Comparison of ENCODE assay signal across 19 cellular contexts in genomic region chr3:31204026-31204795, GRCh38.
DNase-seq lines count a peak whose midpoint lies in the region; ATAC-seq, FAIRE-seq and TF ChIP-seq lines count a peak whose summit lies in the region.
"Had no signal": no experiment of that assay in that cellular context is flagged by ENCODE, and none has a peak within 500 bp of the region (broad histone marks: within the 10 kb centered on the region; RNA-seq: fewer than 3 reads in every experiment).

No MANE protein-coding gene starts in this region.

- intact Hi-C loops in mucosa of descending colon (cut with DNase I, micrococcal nuclease), result no loop called here

- no peaks in the 10 kb centered on the region for H3K36me3 ChIP-seq in mucosa of descending colon (ENCODE audit: low read depth)

- no peak for TF ChIP-seq CTCF in A549 (IDR thresholded peaks at IDR 0.05)
- no peak for TF ChIP-seq CTCF in mucosa of descending colon (IDR thresholded peaks at IDR 0.05)

- peak overlapping the region; percentile 55 for H3K4me2 ChIP-seq in A549
- H3K4me2 ChIP-seq: BLaER1 treated with 17β-estradiol and CSF1 and Interleukin-3, amounts not matched to agents 10 nM and 100 nM had no signal

- 25% methylated on average over 5 of the region's 5 CpGs for WGBS in A549 (ENCODE audit: missing lambda C conversion rate)

- DNase-seq in A549 (ENCODE audit: low read depth in 1 of 2, low spot score in 1 of 2), result peak; percentile 5 to 37
- peak; percentile 32 for DNase-seq in glomerular visceral epithelial cell (ENCODE audit: extremely low spot score)
- DNase-seq in mucosa of descending colon, result no peak
- no peak for DNase-seq in dedifferentiated amniotic fluid mesenchymal stem cell (ENCODE audit: extremely low spot score)
- no peak for DNase-seq in activated naive CD4-positive, alpha-beta T cell (lab: John Stamatoyannopoulos, UW)
- DNase-seq: CD8-positive, alpha-beta T cell; DMS79 treated with DMSO at 0.1 percent for 48 hours; H9; NCI-H1105; NCI-H2081 treated with DMSO at 0.1 percent for 48 hours; NCI-H2227 treated with DMSO at 0.1 percent for 48 hours; NCI-H510A treated with DMSO at 0.1 percent for 48 hours; PC-3 had no signal

- H3K9me3 ChIP-seq in A549, result no peaks in the 10 kb centered on the region
- H3K9me3 ChIP-seq in mucosa of descending colon, result no peaks in the 10 kb centered on the region

- H3K4me1 ChIP-seq in A549 (peaks cover 15% of the 10 kb centered on the region), mucosa of descending colon (ENCODE audit: low read depth) (peaks cover 17% of the 10 kb centered on the region)
- H3K4me1 ChIP-seq: BLaER1 treated with 17β-estradiol and CSF1 and Interleukin-3, amounts not matched to agents 10 nM and 100 nM had no signal

- FAIRE-seq in A549 (lab: Jason Lieb, UNC), result no peak
- FAIRE-seq: GM19239, HTR-8/SVneo had no signal

- no peak for TF ChIP-seq POLR2A in A549 (IDR thresholded peaks at IDR 0.05; ENCODE audit: low read length)

- CTCF ChIA-PET in A549 (lab: Yijun Ruan, JAX), result no interaction called here

- no peak overlapping the region; the same call in 2 of the 3 replicates for H3K4me3 ChIP-seq in A549
- no peak overlapping the region for H3K4me3 ChIP-seq in mucosa of descending colon
- H3K4me3 ChIP-seq: BLaER1 treated with 17β-estradiol and CSF1 and Interleukin-3, amounts not matched to agents 10 nM and 100 nM had no signal

- POLR2A ChIA-PET in A549 (lab: Yijun Ruan, JAX), result no interaction called here

- no peak for TF ChIP-seq EP300 in A549 (IDR thresholded peaks at IDR 0.05)

- no peak for TF ChIP-seq RAD21 in A549 (conservative IDR thresholded peaks at IDR 0.05 in 1 of 2, IDR thresholded peaks at IDR 0.05 in 1 of 2)

- ATAC-seq in A549, result peak; percentile 30 to 58; a peak in 4 of 6 replicates
- peak; percentile 69 for ATAC-seq in GM18861 (IDR thresholded peaks at IDR 0.05; ENCODE audit: unreplicated experiment)
- peak; percentile 87 for ATAC-seq in mucosa of descending colon
- no peak for ATAC-seq in HG03159 (IDR thresholded peaks at IDR 0.05; ENCODE audit: unreplicated experiment)
- ATAC-seq: CD8-positive, alpha-beta T cell; PC-3 had no signal

- no peak overlapping the region for H3K27ac ChIP-seq in A549
- H3K27ac ChIP-seq: BLaER1 treated with 17β-estradiol and CSF1 and Interleukin-3, amounts not matched to agents 10 nM and 100 nM; HL-60 had no signal

TF ChIP-seq in A549, 52 proteins besides CTCF, POLR2A, EP300 and RAD21:
- no peak for TF ChIP-seq BCL3 (IDR thresholded peaks at IDR 0.05)
- no peak for TF ChIP-seq PBX3 (IDR thresholded peaks at IDR 0.05)
- TF ChIP-seq TP53 (CRISPR knock-in tag; IDR thresholded peaks at IDR 0.05), result no peak
- TF ChIP-seq HMGXB4 (CRISPR knock-in tag; IDR thresholded peaks at IDR 0.05; ENCODE audit: borderline replicate concordance), result no peak
- no peak for TF ChIP-seq HOXB13 (CRISPR knock-in tag; IDR thresholded peaks at IDR 0.05; ENCODE audit: low read depth)
- TF ChIP-seq FOSL2 (IDR thresholded peaks at IDR 0.05), result no peak
- TF ChIP-seq FOSL2 (CRISPR knock-in tag; IDR thresholded peaks at IDR 0.05), result no peak
- no peak for TF ChIP-seq EHMT2 (IDR thresholded peaks at IDR 0.05; ENCODE audit: low read depth)
- no peak for TF ChIP-seq TFCP2L1 (CRISPR knock-in tag; IDR thresholded peaks at IDR 0.05)
- no peak for TF ChIP-seq NR3C1 (IDR thresholded peaks at IDR 0.05)
- TF ChIP-seq NPAS2 (CRISPR knock-in tag; IDR thresholded peaks at IDR 0.05; ENCODE audit: borderline replicate concordance), result no peak
- TF ChIP-seq BHLHE40 (IDR thresholded peaks at IDR 0.05; ENCODE audit: low read depth, low read length), result no peak
- TF ChIP-seq CHD2 (IDR thresholded peaks at IDR 0.05; ENCODE audit: low read length, partially characterized antibody), result no peak

Comparison
In these comparisons a context has a peak if more than half of its experiments do, and no peak if none do; other contexts are left out.
1. DNase-seq: peak in A549 (2 of 2) and glomerular visceral epithelial cell (single experiment); none in mucosa of descending colon (0 of 3), dedifferentiated amniotic fluid mesenchymal stem cell (single experiment) and activated naive CD4-positive, alpha-beta T cell (0 of 4).